ENCODE assay signal across 18 cellular contexts in genomic region chr6:79612457-79612856, GRCh38. TPM values are rescaled to one million over a fixed set of nuclear protein-coding genes. Genes with fewer than 3 reads are reported as not detected.
DNase-seq lines count a peak whose midpoint lies in the region; ATAC-seq and TF ChIP-seq lines count a peak whose summit lies in the region.
"Had no signal": no experiment of that assay in that cellular context is flagged by ENCODE, and none has a peak within 500 bp of the region (broad histone marks: within the 10 kb centered on the region; RNA-seq: fewer than 3 reads in every experiment).

No MANE protein-coding gene starts in this region.

- H3K79me2 ChIP-seq in SK-N-SH (ENCODE audit: insufficient read depth) (no peaks in the 10 kb centered on the region), neural progenitor cell (ENCODE audit: low read depth) (no peaks in the 10 kb centered on the region)

- no peaks in the 10 kb centered on the region for H3K9me2 ChIP-seq in SK-N-SH

- WGBS in SK-N-SH (ENCODE audit: low lambda C conversion rate), result 16% methylated on average over 2 of the region's 2 CpGs

- no peaks in the 10 kb centered on the region for H3K9me3 ChIP-seq in cardiac muscle cell (ENCODE audit: low read depth)
- H3K9me3 ChIP-seq in SK-N-SH, result no peaks in the 10 kb centered on the region
- no peaks in the 10 kb centered on the region for H3K9me3 ChIP-seq in neural progenitor cell (ENCODE audit: low read depth)
- H3K9me3 ChIP-seq: BLaER1, HAP-1 had no signal

- no peak for TF ChIP-seq RAD21 in SK-N-SH (IDR thresholded peaks at IDR 0.05; ENCODE audit: low read length)

- H3K4me3 ChIP-seq in cardiac muscle cell, result no peak overlapping the region
- H3K4me3 ChIP-seq in SK-N-SH (ENCODE audit: low read depth in 2 of 2, low read length in 1 of 2), result no peak overlapping the region
- H3K4me3 ChIP-seq in neural progenitor cell, result no peak overlapping the region
- H3K4me3 ChIP-seq: BLaER1, HAP-1 had no signal

- TF ChIP-seq CTCF in cardiac muscle cell (IDR thresholded peaks at IDR 0.05; ENCODE audit: low read depth, low read length), result no peak
- no peak for TF ChIP-seq CTCF in SK-N-SH (IDR thresholded peaks at IDR 0.05)
- no peak for TF ChIP-seq CTCF in neural progenitor cell (IDR thresholded peaks at IDR 0.05)
- no peak for TF ChIP-seq CTCF in type B pancreatic cell (conservative IDR thresholded peaks at IDR 0.05)
- TF ChIP-seq CTCF in GM13976 (IDR thresholded peaks at IDR 0.05; ENCODE audit: borderline replicate concordance, control extremely low read depth, extremely low read depth, insufficient read depth, missing control alignments), result no peak
- TF ChIP-seq CTCF in HFFc6 (IDR thresholded peaks at IDR 0.05), result no peak

- DNase-seq in cardiac muscle cell (ENCODE audit: low read depth in 1 of 2, low spot score in 1 of 2) (no peak), cardiac septum (ENCODE audit: low spot score) (no peak), SK-N-SH (peak; percentile 46), neural progenitor cell (ENCODE audit: low spot score) (no peak), type B pancreatic cell (ENCODE audit: extremely low spot score, unreplicated experiment) (no peak), GM13976 (ENCODE audit: low spot score) (no peak), HFFc6 (no peak)
- DNase-seq: CD4-positive, CD25-positive, alpha-beta regulatory T cell; CD8-positive, alpha-beta T cell; DMS153; DND-41; GOT3 had no signal

- H3K36me3 ChIP-seq in cardiac muscle cell (no peaks in the 10 kb centered on the region), SK-N-SH (replicated peaks in 1 of 2; ENCODE audit: control insufficient read depth in 1 of 2, insufficient read depth in 2 of 2, low read length in 1 of 2) (no peaks in the 10 kb centered on the region), neural progenitor cell (no peaks in the 10 kb centered on the region)
- H3K36me3 ChIP-seq: BLaER1, HAP-1 had no signal

- H4K20me1 ChIP-seq in SK-N-SH (ENCODE audit: insufficient read depth) (no peaks in the 10 kb centered on the region), neural progenitor cell (ENCODE audit: low read depth) (peaks cover 3% of the 10 kb centered on the region)
- H4K20me1 ChIP-seq: BLaER1 had no signal

- H3K9ac ChIP-seq in SK-N-SH, result no peak overlapping the region
- H3K9ac ChIP-seq in neural progenitor cell, result no peak overlapping the region
- H3K9ac ChIP-seq: BLaER1 had no signal

- H3K27me3 ChIP-seq in cardiac muscle cell, result no peaks in the 10 kb centered on the region
- no peaks in the 10 kb centered on the region for H3K27me3 ChIP-seq in SK-N-SH (ENCODE audit: insufficient read depth)
- H3K27me3 ChIP-seq in neural progenitor cell, result no peaks in the 10 kb centered on the region
- H3K27me3 ChIP-seq: BLaER1 had no signal

- TF ChIP-seq EP300 in SK-N-SH (IDR thresholded peaks at IDR 0.05; ENCODE audit: borderline replicate concordance in 1 of 2, low read depth in 1 of 2, low read length in 1 of 2), result peak in 1 of 2 experiments; percentile 76; a peak in 2 of 4 replicates

- H3K36me3 Mint-ChIP-seq in neural progenitor cell, result peaks cover 3% of the 10 kb centered on the region
- no peaks in the 10 kb centered on the region for H3K36me3 Mint-ChIP-seq in type B pancreatic cell
- no peaks in the 10 kb centered on the region for H3K36me3 Mint-ChIP-seq in HFFc6 (ENCODE audit: low read depth)
- H3K36me3 Mint-ChIP-seq: CD4-positive, CD25-positive, alpha-beta regulatory T cell; CD8-positive, alpha-beta T cell had no signal

- ATAC-seq in HG02588 (IDR thresholded peaks at IDR 0.05; ENCODE audit: unreplicated experiment), result no peak
- ATAC-seq: CD8-positive, alpha-beta T cell had no signal

- H3K27me3 Mint-ChIP-seq in neural progenitor cell (ENCODE audit: insufficient read depth, low read depth), result no peaks in the 10 kb centered on the region
- no peaks in the 10 kb centered on the region for H3K27me3 Mint-ChIP-seq in type B pancreatic cell
- H3K27me3 Mint-ChIP-seq in HFFc6 (ENCODE audit: insufficient read depth), result peaks cover 8% of the 10 kb centered on the region
- H3K27me3 Mint-ChIP-seq: CD4-positive, CD25-positive, alpha-beta regulatory T cell had no signal

- no peak overlapping the region for H3K4me3 Mint-ChIP-seq in neural progenitor cell
- H3K4me3 Mint-ChIP-seq in type B pancreatic cell, result no peak overlapping the region
- H3K4me3 Mint-ChIP-seq in HFFc6, result no peak overlapping the region
- H3K4me3 Mint-ChIP-seq: B cell; CD4-positive, CD25-positive, alpha-beta regulatory T cell; CD8-positive, alpha-beta T cell had no signal

- in situ Hi-C loops in GM13976 (cut with MboI; ENCODE audit: low sequenced_read_pairs, unreplicated experiment), result no loop called here

- CTCF ChIA-PET in SK-N-SH (lab: Yijun Ruan, JAX), result interaction anchor here (0.9 to 2.5 kb wide), 9 partner anchors 17 to 256 kb away, joined by 3 to 11 read pairs (median 4); no protein-coding TSS in a partner anchor

- POLR2A ChIA-PET in SK-N-SH (lab: Yijun Ruan, JAX), result interaction anchor here (1.0 to 1.9 kb wide), 2 partner anchors 19 to 20 kb away, joined by 3 to 7 read pairs; partner anchors contain the start of gene SH3BGRL2

- H3K4me1 ChIP-seq in cardiac muscle cell (ENCODE audit: low read depth) (peaks cover 15% of the 10 kb centered on the region), SK-N-SH (ENCODE audit: control insufficient read depth in 1 of 2, insufficient read depth in 2 of 2, low read depth in 1 of 2, low read length in 1 of 2) (peaks cover 0 to 37% of the 10 kb centered on the region in 2 experiments; a peak in 2 of 4 replicates), neural progenitor cell (no peaks in the 10 kb centered on the region)
- H3K4me1 ChIP-seq: BLaER1, HAP-1 had no signal

- H2AFZ ChIP-seq in SK-N-SH (ENCODE audit: low read depth) (no peak overlapping the region), neural progenitor cell (replicated peaks) (no peak overlapping the region)

- H3K4me2 ChIP-seq in SK-N-SH (no peak overlapping the region), neural progenitor cell (no peak overlapping the region)
- H3K4me2 ChIP-seq: BLaER1 had no signal

- H3K27ac Mint-ChIP-seq in neural progenitor cell, result peak overlapping the region; percentile 72
- peak overlapping the region; percentile 69 for H3K27ac Mint-ChIP-seq in type B pancreatic cell
- no peak overlapping the region for H3K27ac Mint-ChIP-seq in HFFc6
- H3K27ac Mint-ChIP-seq: B cell; CD4-positive, CD25-positive, alpha-beta regulatory T cell; CD8-positive, alpha-beta T cell had no signal

- no peaks in the 10 kb centered on the region for H3F3A ChIP-seq in SK-N-SH (replicated peaks; ENCODE audit: insufficient read depth)
- no peaks in the 10 kb centered on the region for H3F3A ChIP-seq in neural progenitor cell (ENCODE audit: low read depth)

- H3K4me1 Mint-ChIP-seq in neural progenitor cell, result peaks cover 32% of the 10 kb centered on the region
- peaks cover 53% of the 10 kb centered on the region for H3K4me1 Mint-ChIP-seq in type B pancreatic cell (ENCODE audit: unreplicated experiment)
- H3K4me1 Mint-ChIP-seq in HFFc6 (ENCODE audit: low read depth), result no peaks in the 10 kb centered on the region
- H3K4me1 Mint-ChIP-seq: B cell; CD4-positive, CD25-positive, alpha-beta regulatory T cell had no signal

- intact Hi-C loops in cardiac septum (cut with DNase I), result no loop called here

- H3K9me3 Mint-ChIP-seq in neural progenitor cell (no peaks in the 10 kb centered on the region), type B pancreatic cell (no peaks in the 10 kb centered on the region), HFFc6 (no peaks in the 10 kb centered on the region)
- H3K9me3 Mint-ChIP-seq: CD4-positive, CD25-positive, alpha-beta regulatory T cell; CD8-positive, alpha-beta T cell had no signal

- H3K27ac ChIP-seq in cardiac muscle cell (peak overlapping the region; percentile 38), SK-N-SH (ENCODE audit: low read depth in 2 of 2, low read length in 1 of 2) (peak overlapping the region in 1 of 2 experiments; percentile 86; a peak in 2 of 4 replicates), neural progenitor cell (no peak overlapping the region)
- H3K27ac ChIP-seq: 22Rv1, BLaER1, C4-2B had no signal

TF ChIP-seq in SK-N-SH, 30 proteins besides CTCF, POLR2A, EP300 and RAD21:
- no peak for TF ChIP-seq RFX5 (IDR thresholded peaks at IDR 0.05; ENCODE audit: low read length)
- peak; percentile 70 for TF ChIP-seq GATA2 (CRISPR knock-in tag; IDR thresholded peaks at IDR 0.05)
- peak; percentile 16; the same call in 1 of the 2 replicates for TF ChIP-seq TCF12 (IDR thresholded peaks at IDR 0.05)

RNA-seq across cellular contexts. Expression of gene SH3BGRL2, which starts 18.7 kb away (rescaled TPM):
- total RNA-seq in cardiac muscle cell (35.0 and 36.1 TPM in 2 replicates), cardiac septum (5.8 TPM), neural progenitor cell (ENCODE audit: low replicate concordance) (30.7 and 47.0 TPM in 2 replicates), type B pancreatic cell (ENCODE audit: low replicate concordance) (40.0 and 75.3 TPM in 2 replicates)
- polyA plus RNA-seq in cardiac muscle cell (21.7 and 25.2 TPM in 2 replicates), SK-N-SH (2012; rRNA removed) (1.4 and 1.6 TPM in 2 replicates)
- polyA plus RNA-seq in SK-N-SH (2012; cell fraction: cytosol; rRNA removed), result 2.5 and 3.3 TPM in 2 replicates
- polyA plus RNA-seq in SK-N-SH (2012; cell fraction: nucleus; rRNA removed), result 0.73 and 1.1 TPM in 2 replicates
- under 1 TPM; 0.14 to 0.43 (median 0.23) TPM for total RNA-seq in HFFc6 (2021; fragmentation: NEBNext Ultra II Directional; extraction: Animal tissue kit (Norgen Biotek cat#: 25700))
- total RNA-seq: B cell had no signal
